ENCODE assay signal across 23 cellular contexts in genomic region chr14:72664651-72665050, GRCh38.
DNase-seq lines count a peak whose midpoint lies in the region; ATAC-seq, FAIRE-seq and TF ChIP-seq lines count a peak whose summit lies in the region.
"Had no signal": no experiment of that assay in that cellular context is flagged by ENCODE, and none has a peak within 500 bp of the region (broad histone marks: within the 10 kb centered on the region; RNA-seq: fewer than 3 reads in every experiment).

No MANE protein-coding gene starts in this region.

- H3K9me3 Mint-ChIP-seq in activated T-cell treated with anti-CD3 and anti-CD28 coated beads, Interleukin-2, amount 50 U/mL, for 72 hours, result peaks cover 0 to 5% of the 10 kb centered on the region in 2 donors
- no peaks in the 10 kb centered on the region for H3K9me3 Mint-ChIP-seq in stimulated activated effector memory CD8-positive, alpha-beta T cell treated with anti-CD3 and anti-CD28 coated beads, Interleukin-12 subunit alpha, Interleukin-12 subunit beta, amount 100 ng/mL, for 72 hours
- H3K9me3 Mint-ChIP-seq: activated CD4-positive, alpha-beta memory T cell treated with anti-CD3 and anti-CD28 coated beads, Interleukin-2, amount 10 ng/mL, durations not matched to agents 7 days and 5 days had no signal

- no peaks in the 10 kb centered on the region for H3K27me3 ChIP-seq in K562 (ENCODE audit: control insufficient read depth in 2 of 2, insufficient read depth in 2 of 2, low read length in 2 of 2)
- H3K27me3 ChIP-seq: BLaER1, esophagus muscularis mucosa, upper lobe of left lung had no signal

- FAIRE-seq in K562 (lab: Jason Lieb, UNC), result no peak
- FAIRE-seq: small intestine had no signal

- no peak for TF ChIP-seq CTCF in K562 (IDR thresholded peaks at IDR 0.05 in 2 of 3, conservative IDR thresholded peaks at IDR 0.05 in 1 of 3; ENCODE audit: insufficient read depth in 2 of 3, low read depth in 1 of 3, low read length in 3 of 3)
- TF ChIP-seq CTCF in coronary artery (IDR thresholded peaks at IDR 0.05), result no peak
- TF ChIP-seq CTCF in lower leg skin (IDR thresholded peaks at IDR 0.05), result no peak

- peak overlapping the region in 1 of 2 donors; percentile 49 for H3K4me3 Mint-ChIP-seq in activated T-cell treated with anti-CD3 and anti-CD28 coated beads, Interleukin-2, amount 50 U/mL, for 72 hours
- no peak overlapping the region for H3K4me3 Mint-ChIP-seq in stimulated activated effector memory CD8-positive, alpha-beta T cell treated with anti-CD3 and anti-CD28 coated beads, Interleukin-12 subunit alpha, Interleukin-12 subunit beta, amount 100 ng/mL, for 72 hours
- H3K4me3 Mint-ChIP-seq: activated CD4-positive, alpha-beta memory T cell treated with anti-CD3 and anti-CD28 coated beads, Interleukin-2, amount 10 ng/mL, durations not matched to agents 7 days and 5 days had no signal

- no peaks in the 10 kb centered on the region for H3K4me1 ChIP-seq in K562 (replicated peaks in 1 of 2; ENCODE audit: control insufficient read depth in 2 of 2, insufficient read depth in 2 of 2, low read length in 2 of 2)
- H3K4me1 ChIP-seq: BLaER1, esophagus muscularis mucosa, upper lobe of left lung had no signal

- in situ Hi-C loops in K562 (cut with MboI), result no loop called here

- POLR2A ChIA-PET in K562 (lab: Yijun Ruan, JAX), result no interaction called here

- no peak overlapping the region for H3K4me2 ChIP-seq in K562 (ENCODE audit: insufficient read depth, low read length)
- H3K4me2 ChIP-seq: BLaER1 had no signal

- no peaks in the 10 kb centered on the region for H3K36me3 ChIP-seq in K562 (ENCODE audit: control insufficient read depth, insufficient read depth, low read length)
- H3K36me3 ChIP-seq: BLaER1, upper lobe of left lung had no signal

- H3K4me3 ChIP-seq in K562 (no peak overlapping the region), coronary artery (no peak overlapping the region), lower leg skin (ENCODE audit: low read depth, poor library complexity, severe bottlenecking) (no peak overlapping the region)
- H3K4me3 ChIP-seq: BLaER1, esophagus muscularis mucosa, upper lobe of left lung had no signal

- TF ChIP-seq RAD21 in K562 (CRISPR knock-in tag; conservative IDR thresholded peaks at IDR 0.05 in 1 of 2, IDR thresholded peaks at IDR 0.05 in 1 of 2), result no peak

- peak overlapping the region; percentile 24 for H3K27ac Mint-ChIP-seq in activated T-cell treated with anti-CD3 and anti-CD28 coated beads, Interleukin-2, amount 50 U/mL, for 72 hours
- H3K27ac Mint-ChIP-seq in stimulated activated effector memory CD8-positive, alpha-beta T cell treated with anti-CD3 and anti-CD28 coated beads, Interleukin-12 subunit alpha, Interleukin-12 subunit beta, amount 100 ng/mL, for 72 hours, result peak overlapping the region; percentile 27
- H3K27ac Mint-ChIP-seq: activated CD4-positive, alpha-beta memory T cell treated with anti-CD3 and anti-CD28 coated beads, Interleukin-2, amount 10 ng/mL, durations not matched to agents 7 days and 5 days had no signal

- H3K27me3 Mint-ChIP-seq in activated T-cell treated with anti-CD3 and anti-CD28 coated beads, Interleukin-2, amount 50 U/mL, for 72 hours (ENCODE audit: low read depth), result peaks cover 14% of the 10 kb centered on the region

- intact Hi-C loops in K562 (cut with micrococcal nuclease) (no loop called here), lower leg skin (cut with DNase I; ENCODE audit: low total_unique reads) (no loop called here)

- H3K36me3 Mint-ChIP-seq in activated T-cell treated with anti-CD3 and anti-CD28 coated beads, Interleukin-2, amount 50 U/mL, for 72 hours (ENCODE audit: insufficient read depth in 2 of 2), result no peaks in the 10 kb centered on the region
- no peaks in the 10 kb centered on the region for H3K36me3 Mint-ChIP-seq in stimulated activated effector memory CD8-positive, alpha-beta T cell treated with anti-CD3 and anti-CD28 coated beads, Interleukin-12 subunit alpha, Interleukin-12 subunit beta, amount 100 ng/mL, for 72 hours

- BruUV-seq in K562 (replicated peaks; lab: Mats Ljungman, UMichigan), result no TSS peak

- TF ChIP-seq POLR2A in K562 (conservative IDR thresholded peaks at IDR 0.05) (no peak), lower leg skin (IDR thresholded peaks at IDR 0.05) (no peak)

- TF ChIP-seq EP300 in K562 (IDR thresholded peaks at IDR 0.05; ENCODE audit: low read length), result no peak

- no peak for DNase-seq in activated T-cell treated with anti-CD3 and anti-CD28 coated beads, Interleukin-2, amount 50 U/mL, for 72 hours
- no peak for DNase-seq in activated T-cell treated with anti-CD3 and anti-CD28 coated beads, Interleukin-2, amount 50 U/mL, for 1 hour
- DNase-seq in K562 (ENCODE audit: extremely low read depth in 1 of 4, low spot score in 3 of 4), result peak in 1 of 4 experiments; percentile 10
- DNase-seq in iris pigment epithelial cell (ENCODE audit: low read depth), result peak; percentile 36
- no peak for DNase-seq in stimulated activated effector memory CD8-positive, alpha-beta T cell treated with anti-CD3 and anti-CD28 coated beads, Interleukin-12 subunit alpha, Interleukin-12 subunit beta, amount 100 ng/mL, for 72 hours (ENCODE audit: low spot score in 2 of 2)
- no peak for DNase-seq in coronary artery (ENCODE audit: low spot score)
- no peak for DNase-seq in lower leg skin (ENCODE audit: low spot score in 2 of 2)
- DNase-seq: activated CD4-positive, alpha-beta memory T cell treated with anti-CD3 and anti-CD28 coated beads, Interleukin-2, amount 10 ng/mL, durations not matched to agents 7 days and 5 days; activated CD4-positive, CD25-positive, alpha-beta regulatory T cell; activated gamma-delta T cell; DMS79; effector memory CD4-positive, alpha-beta T cell; H7; NCI-H1105; NCI-H2029; NCI-H2227 treated with DMSO at 0.1 percent for 48 hours; NCI-H69; small intestine; stimulated activated CD4-positive, alpha-beta T cell treated with anti-CD3 and anti-CD28 coated beads, Interleukin-2, amount 100 ng/mL, for 24 hours; upper lobe of left lung had no signal

- H4K20me1 ChIP-seq in K562 (replicated peaks; ENCODE audit: control insufficient read depth, insufficient read depth, low read length), result no peaks in the 10 kb centered on the region
- H4K20me1 ChIP-seq: BLaER1 had no signal

- H3K9ac ChIP-seq in K562 (ENCODE audit: insufficient read depth in 1 of 2, low read depth in 2 of 2, low read length in 2 of 2), result no peak overlapping the region
- H3K9ac ChIP-seq: BLaER1 had no signal

- CTCF ChIA-PET in K562 (lab: Yijun Ruan, JAX; ENCODE audit: low intra/inter-chr PET ratio), result no interaction called here

- no peaks in the 10 kb centered on the region for H3K79me2 ChIP-seq in K562 (ENCODE audit: control insufficient read depth, insufficient read depth, low read length)

- no peaks in the 10 kb centered on the region for H3K9me1 ChIP-seq in K562 (ENCODE audit: control insufficient read depth, insufficient read depth, low read length)

- 14% methylated on average over 4 of the region's 4 CpGs for WGBS in K562 (ENCODE audit: insufficient coverage, low coverage, missing lambda C conversion rate)
- 97% methylated on average over 4 of the region's 4 CpGs for WGBS in lower leg skin, 2 donors

- H3K27ac ChIP-seq in K562 (ENCODE audit: extremely low read depth, low read depth, low read length), result no peak overlapping the region
- no peak overlapping the region for H3K27ac ChIP-seq in coronary artery
- H3K27ac ChIP-seq: BLaER1, esophagus muscularis mucosa, upper lobe of left lung had no signal

- no peak overlapping the region for H2AFZ ChIP-seq in K562 (ENCODE audit: low read depth, low read length)

- peaks cover 32% of the 10 kb centered on the region for H3K4me1 Mint-ChIP-seq in activated T-cell treated with anti-CD3 and anti-CD28 coated beads, Interleukin-2, amount 50 U/mL, for 72 hours (ENCODE audit: low read depth)
- peaks cover 39% of the 10 kb centered on the region for H3K4me1 Mint-ChIP-seq in stimulated activated effector memory CD8-positive, alpha-beta T cell treated with anti-CD3 and anti-CD28 coated beads, Interleukin-12 subunit alpha, Interleukin-12 subunit beta, amount 100 ng/mL, for 72 hours

- no peaks in the 10 kb centered on the region for H3K9me3 ChIP-seq in K562 (replicated peaks; ENCODE audit: control insufficient read depth, insufficient read depth, low read depth, low read length)
- H3K9me3 ChIP-seq: BLaER1, esophagus muscularis mucosa, upper lobe of left lung had no signal

- ATAC-seq in activated T-cell treated with anti-CD3 and anti-CD28 coated beads, Interleukin-2, amount 50 U/mL, for 72 hours (replicated peaks in 1 of 2), result no peak
- ATAC-seq in K562 (no peak), esophagus mucosa (no peak)
- ATAC-seq in stimulated activated effector memory CD8-positive, alpha-beta T cell treated with anti-CD3 and anti-CD28 coated beads, Interleukin-12 subunit alpha, Interleukin-12 subunit beta, amount 100 ng/mL, for 72 hours, result no peak

TF ChIP-seq in K562, 482 proteins besides CTCF, POLR2A, EP300 and RAD21:
- TF ChIP-seq ZNF124 (CRISPR knock-in tag; IDR thresholded peaks at IDR 0.05) (no peak), CBFA2T3 (IDR thresholded peaks at IDR 0.05) (0 out of 2 replicates have a peak, but pooled peaks have one; percentile 29), BMI1 (IDR thresholded peaks at IDR 0.05; ENCODE audit: low read length) (no peak), TEAD4 (IDR thresholded peaks at IDR 0.05; ENCODE audit: low read length) (no peak), TEAD4 (CRISPR knock-in tag; IDR thresholded peaks at IDR 0.05; ENCODE audit: borderline replicate concordance) (no peak), CSDE1 (IDR thresholded peaks at IDR 0.05) (no peak), NONO (IDR thresholded peaks at IDR 0.05; ENCODE audit: low read depth in 2 of 2, low read length in 1 of 2) (no peak)
